In the genomic region with DNA sequence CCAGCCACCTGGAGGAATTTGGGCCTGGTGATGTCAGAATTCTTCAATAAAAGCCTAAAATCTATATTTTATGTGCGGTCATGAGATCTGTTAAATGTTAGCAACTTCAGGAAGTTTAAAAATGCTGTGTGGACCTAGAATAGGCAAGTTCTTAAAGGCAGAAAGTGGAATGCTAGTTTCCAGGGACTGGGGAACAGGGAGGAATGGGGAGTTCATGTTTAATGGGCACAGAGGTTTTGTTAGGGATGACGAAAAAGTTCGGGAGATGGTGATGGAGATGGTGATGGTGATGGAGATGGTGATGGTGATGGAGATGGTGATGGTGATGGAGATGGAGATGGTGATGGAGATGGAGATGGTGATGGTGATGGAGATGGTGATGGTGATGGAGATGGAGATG, we compare ENCODE assay signal across 15 cellular contexts. TPM values are rescaled to one million over a fixed set of nuclear protein-coding genes. Genes with fewer than 3 reads are reported as not detected.
A peak's percentile ranks its signal among the peaks of the same experiment; 100 is the strongest.
DNase-seq lines count a peak whose midpoint lies in the region; ATAC-seq, FAIRE-seq and TF ChIP-seq lines count a peak whose summit lies in the region.
"Had no signal": no experiment of that assay in that cellular context is flagged by ENCODE, and none has a peak within 500 bp of the region (broad histone marks: within the 10 kb centered on the region; RNA-seq: fewer than 3 reads in every experiment).

No MANE protein-coding gene starts in this region.

- H2AFZ ChIP-seq in K562 (ENCODE audit: low read depth, low read length) (no peak overlapping the region), neural progenitor cell (replicated peaks) (no peak overlapping the region)

- no peak for ATAC-seq in activated naive CD8-positive, alpha-beta T cell treated with anti-CD3 and anti-CD28 coated beads, Interleukin-2, amount 10 ng/mL, durations not matched to agents 7 days and 5 days (ENCODE audit: low read depth)
- no peak for ATAC-seq in activated naive CD8-positive, alpha-beta T cell treated with anti-CD3 and anti-CD28 coated beads, Interleukin-2, amount 50 U/mL, for 24 hours
- no peak for ATAC-seq in K562

- H3K4me2 ChIP-seq in K562 (ENCODE audit: insufficient read depth, low read length) (no peak overlapping the region), mesendoderm (ENCODE audit: low read length) (no peak overlapping the region), neural progenitor cell (no peak overlapping the region)
- H3K4me2 ChIP-seq: BLaER1 had no signal

- peaks cover 7% of the 10 kb centered on the region for H3K79me1 ChIP-seq in mesendoderm (ENCODE audit: low read length)

- POLR2A ChIA-PET in activated naive CD8-positive, alpha-beta T cell treated with anti-CD3 and anti-CD28 coated beads, Interleukin-2, amount 10 ng/mL, durations not matched to agents 7 days and 5 days (lab: Charles Lee), result no interaction called here
- POLR2A ChIA-PET in K562 (lab: Yijun Ruan, JAX), result interaction anchor here (1.0 to 1.2 kb wide), 2 partner anchors 12 to 37 kb away, joined by 3 to 4 read pairs; no protein-coding TSS in a partner anchor

- H4K5ac ChIP-seq in mesendoderm (ENCODE audit: low read length), result no peak overlapping the region

- no peak overlapping the region for H3K4me3 Mint-ChIP-seq in T-helper 1 cell treated with Interleukin-12 subunit alpha and Interleukin-12 subunit beta and Interleukin-4 antibody, amounts not matched to agents 30 μg/mL and 1 μg/mL, for 36 hours
- no peak overlapping the region for H3K4me3 Mint-ChIP-seq in activated naive CD8-positive, alpha-beta T cell treated with anti-CD3 and anti-CD28 coated beads, Interleukin-2, amount 10 ng/mL, durations not matched to agents 7 days and 5 days
- H3K4me3 Mint-ChIP-seq in activated naive CD8-positive, alpha-beta T cell treated with anti-CD3 and anti-CD28 coated beads, Interleukin-2, amount 50 U/mL, for 24 hours, result no peak overlapping the region
- no peak overlapping the region for H3K4me3 Mint-ChIP-seq in neural progenitor cell
- H3K4me3 Mint-ChIP-seq: CD8-positive, alpha-beta memory T cell had no signal

- no peak overlapping the region for H2BK5ac ChIP-seq in mesendoderm (ENCODE audit: low read length)

- no peaks in the 10 kb centered on the region for H3F3A ChIP-seq in neural progenitor cell (ENCODE audit: low read depth)

- H3K56ac ChIP-seq in mesendoderm (ENCODE audit: low read length), result no peak overlapping the region

- H3K18ac ChIP-seq in mesendoderm (ENCODE audit: low read length), result no peak overlapping the region

- H3K36me3 ChIP-seq in K562 (ENCODE audit: control insufficient read depth, insufficient read depth, low read length) (peaks cover 59% of the 10 kb centered on the region), mesendoderm (ENCODE audit: control insufficient read depth, insufficient read depth, low read length) (peaks cover 12% of the 10 kb centered on the region), neural progenitor cell (peaks cover 19% of the 10 kb centered on the region)

- H3K9me1 ChIP-seq in K562 (ENCODE audit: control insufficient read depth, insufficient read depth, low read length), result no peaks in the 10 kb centered on the region

- TF ChIP-seq CTCF in K562 (IDR thresholded peaks at IDR 0.05 in 2 of 3, conservative IDR thresholded peaks at IDR 0.05 in 1 of 3; ENCODE audit: insufficient read depth in 2 of 3, low read depth in 1 of 3, low read length in 3 of 3), result no peak
- TF ChIP-seq CTCF in neural progenitor cell (IDR thresholded peaks at IDR 0.05), result no peak

- no peak overlapping the region for H2AK5ac ChIP-seq in mesendoderm (ENCODE audit: low read length)

- BruUV-seq in K562 (replicated peaks; lab: Mats Ljungman, UMichigan), result no TSS peak

- no peaks in the 10 kb centered on the region for H3K27me3 ChIP-seq in K562 (ENCODE audit: control insufficient read depth in 2 of 2, insufficient read depth in 2 of 2, low read length in 2 of 2)
- no peaks in the 10 kb centered on the region for H3K27me3 ChIP-seq in mesendoderm (ENCODE audit: insufficient read depth, low read length, poor library complexity)
- no peaks in the 10 kb centered on the region for H3K27me3 ChIP-seq in neural progenitor cell
- H3K27me3 ChIP-seq: BLaER1 had no signal

- no peak overlapping the region for H3K23ac ChIP-seq in mesendoderm (ENCODE audit: low read length)

- 93% methylated on average over 3 of the region's 3 CpGs for WGBS in K562 (ENCODE audit: insufficient coverage, low coverage, missing lambda C conversion rate)
- WGBS in mesendoderm (ENCODE audit: extremely low coverage, insufficient coverage, low lambda C conversion rate), result no CpG with 5 or more reads among the region's 3 CpGs

- CTCF ChIA-PET in K562 (lab: Yijun Ruan, JAX; ENCODE audit: low intra/inter-chr PET ratio), result interaction anchor here (1.3 kb wide), 1 partner anchor 164 kb away, joined by 5 read pairs; no protein-coding TSS in a partner anchor

- TF ChIP-seq POLR2A in K562 (conservative IDR thresholded peaks at IDR 0.05), result peak; percentile 55; the same call in 1 of the 2 replicates

- no peak overlapping the region for H3K4me3 ChIP-seq in K562
- no peak overlapping the region for H3K4me3 ChIP-seq in mesendoderm (ENCODE audit: low read length)
- H3K4me3 ChIP-seq in neural progenitor cell, result no peak overlapping the region
- H3K4me3 ChIP-seq: BLaER1, GM12878 had no signal

- no peak overlapping the region for H4K8ac ChIP-seq in mesendoderm (ENCODE audit: low read depth, low read length)

- no peaks in the 10 kb centered on the region for H3K9me3 Mint-ChIP-seq in T-helper 1 cell treated with Interleukin-12 subunit alpha and Interleukin-12 subunit beta and Interleukin-4 antibody, amounts not matched to agents 30 μg/mL and 1 μg/mL, for 36 hours
- peaks cover 3% of the 10 kb centered on the region for H3K9me3 Mint-ChIP-seq in activated naive CD8-positive, alpha-beta T cell treated with anti-CD3 and anti-CD28 coated beads, Interleukin-2, amount 10 ng/mL, durations not matched to agents 7 days and 5 days
- peaks cover 9% of the 10 kb centered on the region for H3K9me3 Mint-ChIP-seq in activated naive CD8-positive, alpha-beta T cell treated with anti-CD3 and anti-CD28 coated beads, Interleukin-2, amount 50 U/mL, for 24 hours
- peaks cover 13% of the 10 kb centered on the region for H3K9me3 Mint-ChIP-seq in neural progenitor cell

- in situ Hi-C loops in K562 (cut with MboI), result no loop called here

- peaks cover 49% of the 10 kb centered on the region for H3K36me3 Mint-ChIP-seq in T-helper 1 cell treated with Interleukin-12 subunit alpha and Interleukin-12 subunit beta and Interleukin-4 antibody, amounts not matched to agents 30 μg/mL and 1 μg/mL, for 36 hours (ENCODE audit: low read depth)
- peaks cover 45% of the 10 kb centered on the region for H3K36me3 Mint-ChIP-seq in activated naive CD8-positive, alpha-beta T cell treated with anti-CD3 and anti-CD28 coated beads, Interleukin-2, amount 10 ng/mL, durations not matched to agents 7 days and 5 days
- peaks cover 67% of the 10 kb centered on the region for H3K36me3 Mint-ChIP-seq in activated naive CD8-positive, alpha-beta T cell treated with anti-CD3 and anti-CD28 coated beads, Interleukin-2, amount 50 U/mL, for 24 hours (ENCODE audit: low read depth)
- peaks cover 53% of the 10 kb centered on the region for H3K36me3 Mint-ChIP-seq in neural progenitor cell

- intact Hi-C loops in K562 (cut with micrococcal nuclease), result no loop called here

- DNase-seq in T-helper 1 cell (no peak), K562 (ENCODE audit: extremely low read depth in 1 of 4, low spot score in 3 of 4) (no peak), mesendoderm (no peak), neural progenitor cell (ENCODE audit: low spot score) (no peak)
- no peak for DNase-seq in activated naive CD8-positive, alpha-beta T cell treated with anti-CD3 and anti-CD28 coated beads, Interleukin-2, amount 10 ng/mL, durations not matched to agents 7 days and 5 days
- no peak for DNase-seq in activated naive CD8-positive, alpha-beta T cell treated with anti-CD3 and anti-CD28 coated beads, Interleukin-2, amount 50 U/mL, for 24 hours
- DNase-seq: CD8-positive, alpha-beta memory T cell; DMS 273 treated with DMSO at 0.1 percent for 48 hours; HCEC 1CT had no signal

- peak overlapping the region; percentile 62 for H3K27ac Mint-ChIP-seq in T-helper 1 cell treated with Interleukin-12 subunit alpha and Interleukin-12 subunit beta and Interleukin-4 antibody, amounts not matched to agents 30 μg/mL and 1 μg/mL, for 36 hours
- peak overlapping the region; percentile 69 for H3K27ac Mint-ChIP-seq in activated naive CD8-positive, alpha-beta T cell treated with anti-CD3 and anti-CD28 coated beads, Interleukin-2, amount 10 ng/mL, durations not matched to agents 7 days and 5 days
- H3K27ac Mint-ChIP-seq in activated naive CD8-positive, alpha-beta T cell treated with anti-CD3 and anti-CD28 coated beads, Interleukin-2, amount 50 U/mL, for 24 hours, result no peak overlapping the region
- H3K27ac Mint-ChIP-seq in neural progenitor cell, result no peak overlapping the region

- H3K9me3 ChIP-seq in K562 (replicated peaks; ENCODE audit: control insufficient read depth, insufficient read depth, low read depth, low read length), result 0 out of 2 replicates have a peak, but pooled peaks cover 3% of the 10 kb centered on the region
- H3K9me3 ChIP-seq in neural progenitor cell (ENCODE audit: low read depth), result no peaks in the 10 kb centered on the region

- H3K79me2 ChIP-seq in K562 (ENCODE audit: control insufficient read depth, insufficient read depth, low read length) (peaks cover 42% of the 10 kb centered on the region), mesendoderm (ENCODE audit: control insufficient read depth, insufficient read depth, low read length) (peaks cover 10% of the 10 kb centered on the region), neural progenitor cell (ENCODE audit: low read depth) (peaks cover 19% of the 10 kb centered on the region)

- no peak for TF ChIP-seq RAD21 in K562 (CRISPR knock-in tag; conservative IDR thresholded peaks at IDR 0.05 in 1 of 2, IDR thresholded peaks at IDR 0.05 in 1 of 2)

- H3K4me1 ChIP-seq in K562 (replicated peaks in 1 of 2; ENCODE audit: control insufficient read depth in 2 of 2, insufficient read depth in 2 of 2, low read length in 2 of 2) (no peaks in the 10 kb centered on the region; a peak in 1 of 5 replicates), mesendoderm (ENCODE audit: control insufficient read depth, low read depth, low read length) (no peaks in the 10 kb centered on the region), neural progenitor cell (no peaks in the 10 kb centered on the region)
- H3K4me1 ChIP-seq: BLaER1 had no signal

- H3K27ac ChIP-seq in K562 (ENCODE audit: extremely low read depth, low read depth, low read length) (no peak overlapping the region), mesendoderm (ENCODE audit: low read depth, low read length) (no peak overlapping the region), neural progenitor cell (no peak overlapping the region)
- H3K27ac ChIP-seq: 22Rv1, BLaER1, HL-60 had no signal

- no peak for FAIRE-seq in K562 (lab: Jason Lieb, UNC)
- FAIRE-seq: GM12878, GM18507 had no signal

- H3K4me1 Mint-ChIP-seq in T-helper 1 cell treated with Interleukin-12 subunit alpha and Interleukin-12 subunit beta and Interleukin-4 antibody, amounts not matched to agents 30 μg/mL and 1 μg/mL, for 36 hours (ENCODE audit: low read depth), result peaks cover 13% of the 10 kb centered on the region
- peaks cover 17% of the 10 kb centered on the region for H3K4me1 Mint-ChIP-seq in activated naive CD8-positive, alpha-beta T cell treated with anti-CD3 and anti-CD28 coated beads, Interleukin-2, amount 10 ng/mL, durations not matched to agents 7 days and 5 days
- peaks cover 3% of the 10 kb centered on the region for H3K4me1 Mint-ChIP-seq in activated naive CD8-positive, alpha-beta T cell treated with anti-CD3 and anti-CD28 coated beads, Interleukin-2, amount 50 U/mL, for 24 hours
- no peaks in the 10 kb centered on the region for H3K4me1 Mint-ChIP-seq in neural progenitor cell
- H3K4me1 Mint-ChIP-seq: CD8-positive, alpha-beta memory T cell had no signal

- no peak overlapping the region for H2BK15ac ChIP-seq in mesendoderm (replicated peaks; ENCODE audit: low read depth)

- H4K20me1 ChIP-seq in K562 (replicated peaks; ENCODE audit: control insufficient read depth, insufficient read depth, low read length) (peaks cover 9% of the 10 kb centered on the region; the same call in 1 of the 2 replicates), neural progenitor cell (ENCODE audit: low read depth) (no peaks in the 10 kb centered on the region)

- H2BK120ac ChIP-seq in mesendoderm (ENCODE audit: low read depth, low read length), result no peak overlapping the region

- H3K4ac ChIP-seq in mesendoderm (ENCODE audit: low read depth, low read length), result no peak overlapping the region

- H3K27me3 Mint-ChIP-seq in T-helper 1 cell treated with Interleukin-12 subunit alpha and Interleukin-12 subunit beta and Interleukin-4 antibody, amounts not matched to agents 30 μg/mL and 1 μg/mL, for 36 hours (ENCODE audit: low read depth), result no peaks in the 10 kb centered on the region
- no peaks in the 10 kb centered on the region for H3K27me3 Mint-ChIP-seq in activated naive CD8-positive, alpha-beta T cell treated with anti-CD3 and anti-CD28 coated beads, Interleukin-2, amount 10 ng/mL, durations not matched to agents 7 days and 5 days
- H3K27me3 Mint-ChIP-seq in activated naive CD8-positive, alpha-beta T cell treated with anti-CD3 and anti-CD28 coated beads, Interleukin-2, amount 50 U/mL, for 24 hours, result no peaks in the 10 kb centered on the region
- peaks cover 3% of the 10 kb centered on the region for H3K27me3 Mint-ChIP-seq in neural progenitor cell (ENCODE audit: insufficient read depth, low read depth)
- H3K27me3 Mint-ChIP-seq: CD8-positive, alpha-beta memory T cell had no signal

- H3K9ac ChIP-seq in K562 (ENCODE audit: insufficient read depth in 1 of 2, low read depth in 2 of 2, low read length in 2 of 2) (no peak overlapping the region), mesendoderm (ENCODE audit: low read length) (no peak overlapping the region), neural progenitor cell (no peak overlapping the region)
- H3K9ac ChIP-seq: BLaER1 had no signal

- TF ChIP-seq EP300 in K562 (IDR thresholded peaks at IDR 0.05; ENCODE audit: low read length), result no peak

RNA-seq across cellular contexts. Expression of gene TYMS, which starts 9.2 kb away (rescaled TPM):
- total RNA-seq in activated naive CD8-positive, alpha-beta T cell treated with anti-CD3 and anti-CD28 coated beads, Interleukin-2, amount 10 ng/mL, durations not matched to agents 7 days and 5 days, result 100 to 1,000 TPM; 306 to 322 TPM
- 56.4 and 67.1 TPM in 2 replicates for total RNA-seq in K562 (2011; cell fraction: chromatin; rRNA removed; ENCODE audit: low replicate concordance)
- total RNA-seq in K562 (2011; cell fraction: nucleolus; rRNA removed), result 67.0 and 72.2 TPM in 2 replicates
- total RNA-seq in K562 (2011; cell fraction: nucleoplasm; rRNA removed), result 71.0 and 81.6 TPM in 2 replicates
- total RNA-seq in K562 (2014; rRNA removed) (137 and 138 TPM in 2 replicates), K562 (2014; rRNA removed; fragmentation: Illumina TruSeq; extraction: Trizol) (69.1 and 72.4 TPM in 2 replicates), K562 (2015; rRNA removed; fragmentation: Illumina TruSeq; extraction: Trizol) (83.4 and 88.8 TPM in 2 replicates), K562 (2021) (292 and 305 TPM in 2 replicates), neural progenitor cell (ENCODE audit: low replicate concordance) (60.3 and 86.9 TPM in 2 replicates)
- polyA plus RNA-seq in K562 (2011; rRNA removed) (276 and 390 TPM in 2 replicates), K562 (2014; fragmentation: Illumina TruSeq; extraction: Trizol) (381 and 409 TPM in 2 replicates), K562 (2014; fragmentation: Nextera tagmentation; extraction: Ambion mirVana) (100 to 1,000 TPM; 168 to 175 TPM), K562 (2014; rRNA removed) (302 and 311 TPM in 2 replicates)
- 377 and 398 TPM in 2 replicates for polyA plus RNA-seq in K562 (2011; cell fraction: cytosol; rRNA removed)
- 188 and 221 TPM in 2 replicates for polyA plus RNA-seq in K562 (2011; cell fraction: nucleus; rRNA removed)
- polyA plus RNA-seq in K562 (2012), result 259 and 356 TPM in 2 replicates
- 346 and 403 TPM in 2 replicates for polyA minus RNA-seq in K562 (2011; rRNA and poly(A)+ RNA removed)
- polyA minus RNA-seq in K562 (2011; cell fraction: cytosol; rRNA and poly(A)+ RNA removed), result 213 and 291 TPM in 2 replicates
- polyA minus RNA-seq in K562 (2011; cell fraction: nucleus; rRNA and poly(A)+ RNA removed), result 40.8 and 82.9 TPM in 2 replicates
- polyA plus RNA-seq in mesendoderm (2013, experiment 1 of 2), result 71.2 TPM
- 72.4 TPM for polyA plus RNA-seq in mesendoderm (2013, experiment 2 of 2)

RNA-seq across cellular contexts. Expression of gene ENOSF1, which starts 45.8 kb away (rescaled TPM):
- 10 to 100 TPM; 76.0 to 79.5 TPM for total RNA-seq in activated naive CD8-positive, alpha-beta T cell treated with anti-CD3 and anti-CD28 coated beads, Interleukin-2, amount 10 ng/mL, durations not matched to agents 7 days and 5 days
- 450 and 471 TPM in 2 replicates for total RNA-seq in K562 (2011; cell fraction: chromatin; rRNA removed; ENCODE audit: low replicate concordance)
- 248 and 273 TPM in 2 replicates for total RNA-seq in K562 (2011; cell fraction: nucleolus; rRNA removed)
- 343 and 442 TPM in 2 replicates for total RNA-seq in K562 (2011; cell fraction: nucleoplasm; rRNA removed)
- total RNA-seq in K562 (2014; rRNA removed) (36.0 and 42.2 TPM in 2 replicates), K562 (2014; rRNA removed; fragmentation: Illumina TruSeq; extraction: Trizol) (48.0 and 49.8 TPM in 2 replicates), K562 (2015; rRNA removed; fragmentation: Illumina TruSeq; extraction: Trizol) (40.5 and 44.5 TPM in 2 replicates), K562 (2021) (60.0 and 66.4 TPM in 2 replicates), neural progenitor cell (ENCODE audit: low replicate concordance) (20.2 and 29.7 TPM in 2 replicates)
- polyA plus RNA-seq in K562 (2011; rRNA removed) (46.5 and 50.9 TPM in 2 replicates), K562 (2014; fragmentation: Illumina TruSeq; extraction: Trizol) (49.4 and 57.3 TPM in 2 replicates), K562 (2014; fragmentation: Nextera tagmentation; extraction: Ambion mirVana) (10 to 100 TPM; 15.5 to 20.0 TPM), K562 (2014; rRNA removed) (54.0 and 60.1 TPM in 2 replicates)
- polyA plus RNA-seq in K562 (2011; cell fraction: cytosol; rRNA removed), result 18.7 and 22.2 TPM in 2 replicates
- polyA plus RNA-seq in K562 (2011; cell fraction: nucleus; rRNA removed), result 202 and 262 TPM in 2 replicates
- 37.6 and 66.2 TPM in 2 replicates for polyA plus RNA-seq in K562 (2012)
- polyA minus RNA-seq in K562 (2011; rRNA and poly(A)+ RNA removed), result 74.8 and 77.4 TPM in 2 replicates
- polyA minus RNA-seq in K562 (2011; cell fraction: cytosol; rRNA and poly(A)+ RNA removed), result 26.4 and 36.0 TPM in 2 replicates
- 100 and 101 TPM in 2 replicates for polyA minus RNA-seq in K562 (2011; cell fraction: nucleus; rRNA and poly(A)+ RNA removed)
- 19.5 TPM for polyA plus RNA-seq in mesendoderm (2013, experiment 1 of 2)
- 18.9 TPM for polyA plus RNA-seq in mesendoderm (2013, experiment 2 of 2)

Comparison
In these comparisons a context has a peak if more than half of its experiments do, and no peak if none do; other contexts are left out.
1. H3K27ac Mint-ChIP-seq: peak in T-helper 1 cell treated with Interleukin-12 subunit alpha and Interleukin-12 subunit beta and Interleukin-4 antibody, amounts not matched to agents 30 μg/mL and 1 μg/mL, for 36 hours (single experiment) and activated naive CD8-positive, alpha-beta T cell treated with anti-CD3 and anti-CD28 coated beads, Interleukin-2, amount 10 ng/mL, durations not matched to agents 7 days and 5 days (single experiment); none in activated naive CD8-positive, alpha-beta T cell treated with anti-CD3 and anti-CD28 coated beads, Interleukin-2, amount 50 U/mL, for 24 hours (single experiment) and neural progenitor cell (single experiment).